In the genomic region with DNA sequence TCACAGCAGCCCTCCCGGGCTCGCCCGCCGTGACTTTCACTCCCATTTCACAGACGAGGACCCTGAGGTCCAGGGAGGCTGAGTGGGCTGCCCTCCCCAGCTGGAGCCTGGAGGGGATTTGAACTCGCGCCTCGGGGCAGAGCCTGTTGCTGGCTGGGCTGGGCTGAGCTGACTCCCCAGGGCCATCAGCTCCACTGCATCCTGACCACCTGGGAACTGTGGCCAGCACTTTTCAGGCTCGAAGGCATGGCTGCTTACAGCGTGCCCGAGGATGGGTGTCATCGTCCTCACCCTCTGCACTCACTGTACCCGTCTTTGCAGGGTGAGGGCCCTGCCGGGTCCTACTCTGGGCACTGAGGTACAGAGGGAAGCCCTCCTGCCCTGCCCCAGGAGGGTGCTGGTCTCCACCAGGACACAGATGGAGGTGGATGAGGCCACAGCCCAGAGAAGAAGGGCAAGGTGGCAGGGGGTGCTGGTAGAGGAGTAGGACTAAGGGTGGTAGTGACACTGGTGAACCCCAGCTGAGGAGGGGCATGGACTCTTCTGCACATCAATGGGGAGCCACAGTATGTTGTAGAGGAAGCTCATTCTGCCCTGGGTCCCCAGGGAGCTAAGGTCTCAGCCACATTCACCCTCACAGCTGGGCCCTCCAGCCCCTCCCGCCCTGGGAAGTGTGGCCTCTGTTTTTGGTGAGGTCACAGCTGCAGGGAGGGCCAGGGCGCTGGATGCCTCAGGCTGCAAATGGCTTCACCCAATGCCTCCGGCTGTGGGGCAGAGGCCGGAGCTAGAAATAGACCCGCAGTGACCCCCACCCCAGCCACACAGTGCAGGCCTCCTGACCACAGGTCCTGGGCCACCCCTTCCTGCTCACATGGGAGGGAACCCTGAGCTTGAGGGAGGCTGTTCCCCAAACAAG, we compare ENCODE assay signal across 1 cellular context.
TF ChIP-seq lines count a peak whose summit lies in the region.

No MANE protein-coding gene starts in this region.

TF ChIP-seq in H1, 55 proteins besides CTCF, POLR2A, EP300 and RAD21:
- TF ChIP-seq BCL11A (IDR thresholded peaks at IDR 0.05; ENCODE audit: low read depth in 2 of 2, low read length in 2 of 2), result no peak
- no peak for TF ChIP-seq SP2 (IDR thresholded peaks at IDR 0.05; ENCODE audit: low read length)
- no peak for TF ChIP-seq TCF12 (IDR thresholded peaks at IDR 0.05; ENCODE audit: low read depth, low read length)
- TF ChIP-seq BACH1 (IDR thresholded peaks at IDR 0.05; ENCODE audit: low read length), result no peak
- no peak for TF ChIP-seq NANOG (IDR thresholded peaks at IDR 0.05; ENCODE audit: insufficient read depth, low read depth, low read length, poor library complexity, severe bottlenecking)
- TF ChIP-seq, protein P1, sequence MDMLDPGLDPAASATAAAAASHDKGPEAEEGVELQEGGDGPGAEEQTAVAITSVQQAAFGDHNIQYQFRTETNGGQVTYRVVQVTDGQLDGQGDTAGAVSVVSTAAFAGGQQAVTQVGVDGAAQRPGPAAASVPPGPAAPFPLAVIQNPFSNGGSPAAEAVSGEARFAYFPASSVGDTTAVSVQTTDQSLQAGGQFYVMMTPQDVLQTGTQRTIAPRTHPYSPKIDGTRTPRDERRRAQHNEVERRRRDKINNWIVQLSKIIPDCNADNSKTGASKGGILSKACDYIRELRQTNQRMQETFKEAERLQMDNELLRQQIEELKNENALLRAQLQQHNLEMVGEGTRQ (IDR thresholded peaks at IDR 0.05; ENCODE audit: low read length), result no peak
- TF ChIP-seq RFX5 (IDR thresholded peaks at IDR 0.05; ENCODE audit: borderline replicate concordance, low read depth, low read length), result no peak
- TF ChIP-seq SP4 (IDR thresholded peaks at IDR 0.05; ENCODE audit: low read length), result no peak
- TF ChIP-seq SIN3A (conservative IDR thresholded peaks at IDR 0.05 in 1 of 2, IDR thresholded peaks at IDR 0.05 in 1 of 2; ENCODE audit: low read depth in 1 of 2, low read length in 2 of 2), result no peak
- no peak for TF ChIP-seq KDM4A (IDR thresholded peaks at IDR 0.05; ENCODE audit: low read depth, low read length, severe bottlenecking)
- no peak for TF ChIP-seq PHF8 (conservative IDR thresholded peaks at IDR 0.05; ENCODE audit: low read depth, low read length)
- no peak for TF ChIP-seq BRCA1 (IDR thresholded peaks at IDR 0.05; ENCODE audit: low read depth, low read length)
- no peak for TF ChIP-seq FOSL1 (IDR thresholded peaks at IDR 0.05; ENCODE audit: insufficient read depth, low read depth, low read length)
- no peak for TF ChIP-seq CBX8 (IDR thresholded peaks at IDR 0.05; ENCODE audit: borderline replicate concordance, low read depth, low read length)
- no peak for TF ChIP-seq MAFK (IDR thresholded peaks at IDR 0.05; ENCODE audit: low read depth, low read length)
- no peak for TF ChIP-seq SIRT6 (IDR thresholded peaks at IDR 0.05; ENCODE audit: low read length)
- no peak for TF ChIP-seq CHD1 (IDR thresholded peaks at IDR 0.05; ENCODE audit: low read depth, low read length)
- no peak for TF ChIP-seq CBX5 (IDR thresholded peaks at IDR 0.05; ENCODE audit: low read depth, low read length)
TF ChIP-seq in H1: peak in this region for 0.
